In the genomic region with DNA sequence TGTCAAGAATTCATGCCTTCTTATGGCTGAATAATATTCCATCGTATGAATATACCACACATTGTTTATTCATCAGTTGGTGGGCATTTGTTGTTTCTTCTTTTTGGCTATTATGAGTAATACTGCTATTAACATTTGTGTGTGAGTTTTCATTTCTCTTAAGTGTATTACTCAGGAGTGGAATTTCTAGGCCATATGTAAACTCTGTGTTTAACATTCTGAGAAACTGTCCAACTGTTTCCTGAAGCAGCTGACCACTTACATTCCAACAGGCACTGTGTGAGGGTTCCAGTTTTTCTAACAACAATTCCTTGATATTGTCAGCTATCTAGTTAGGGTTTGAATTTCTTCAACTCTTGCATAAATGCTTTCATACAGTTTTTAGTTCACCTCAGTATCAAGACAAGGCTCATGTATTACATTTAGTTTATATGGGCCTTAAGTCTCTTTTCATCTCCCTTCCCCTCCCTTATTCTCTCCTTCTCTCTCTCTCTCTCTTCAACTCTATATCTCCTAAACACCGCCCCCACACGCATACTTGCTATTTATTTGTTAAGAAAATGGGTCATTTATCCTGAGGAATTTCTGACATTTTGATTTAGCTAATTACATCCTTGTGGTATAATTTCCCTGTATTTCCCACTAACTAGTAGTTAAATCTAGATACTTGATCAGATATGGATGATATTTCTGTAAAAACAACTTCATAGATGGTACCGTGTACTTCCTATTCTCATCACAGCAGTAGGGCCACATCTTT, we compare ENCODE assay signal across 21 cellular contexts.
DNase-seq lines count a peak whose midpoint lies in the region; ATAC-seq, FAIRE-seq and TF ChIP-seq lines count a peak whose summit lies in the region.
"Had no signal": no experiment of that assay in that cellular context is flagged by ENCODE, and none has a peak within 500 bp of the region (broad histone marks: within the 10 kb centered on the region; RNA-seq: fewer than 3 reads in every experiment).

No MANE protein-coding gene starts in this region.

- H3K9me3 ChIP-seq in IMR-90 (ENCODE audit: control insufficient read depth, insufficient read depth, low read length) (no peaks in the 10 kb centered on the region), endothelial cell of umbilical vein (replicated peaks; ENCODE audit: control insufficient read depth, insufficient read depth, low read length) (no peaks in the 10 kb centered on the region)
- H3K9me3 ChIP-seq: esophagus muscularis mucosa, neutrophil, Peyer's patch, right lobe of liver had no signal

- H3K27me3 Mint-ChIP-seq in natural killer cell (ENCODE audit: low read depth in 2 of 2): no peaks in the 10 kb centered on the region
- H3K27me3 Mint-ChIP-seq: activated CD4-positive, alpha-beta T cell treated with anti-CD3 and anti-CD28 coated beads, Interleukin-2, amount 10 ng/mL, durations not matched to agents 24 days and 14 days; activated naive CD4-positive, alpha-beta T cell treated with anti-CD3 and anti-CD28 coated beads, Interleukin-2, amount 50 U/mL, for 24 hours had no signal

- no peak overlapping the region; the same call in 1 of the 2 replicates for H3K4me2 ChIP-seq in IMR-90 (ENCODE audit: low read depth, low read length)
- no peak overlapping the region for H3K4me2 ChIP-seq in endothelial cell of umbilical vein (ENCODE audit: insufficient read depth, low read length)

- no peaks in the 10 kb centered on the region for H3K79me1 ChIP-seq in IMR-90 (ENCODE audit: low read depth in 1 of 2, low read length in 2 of 2)

- TF ChIP-seq CTCF in AG09319 (IDR thresholded peaks at IDR 0.05; ENCODE audit: low read depth, low read length) (no peak), IMR-90 (conservative IDR thresholded peaks at IDR 0.05; ENCODE audit: low read depth, low read length) (no peak), endothelial cell of umbilical vein (IDR thresholded peaks at IDR 0.05; ENCODE audit: extremely low read depth in 1 of 2, insufficient read depth in 1 of 2, low read depth in 1 of 2, low read length in 2 of 2) (no peak), natural killer cell (IDR thresholded peaks at IDR 0.05) (no peak)

- no peak overlapping the region for H4K8ac ChIP-seq in IMR-90 (ENCODE audit: low read depth in 2 of 2, low read length in 2 of 2)

- no peak overlapping the region for H3K4me3 Mint-ChIP-seq in natural killer cell
- H3K4me3 Mint-ChIP-seq: activated CD4-positive, alpha-beta T cell treated with anti-CD3 and anti-CD28 coated beads, Interleukin-2, amount 10 ng/mL, durations not matched to agents 24 days and 14 days; activated naive CD4-positive, alpha-beta T cell treated with anti-CD3 and anti-CD28 coated beads, Interleukin-2, amount 50 U/mL, for 24 hours; mesothelial cell of epicardium had no signal

- no peak overlapping the region for H4K5ac ChIP-seq in IMR-90 (ENCODE audit: low read depth, low read length)

- BruUV-seq in IMR-90 (replicated peaks; lab: Mats Ljungman, UMichigan) (no TSS peak), endothelial cell of umbilical vein (replicated peaks; lab: Mats Ljungman, UMichigan) (no TSS peak)

- WGBS in IMR-90 (ENCODE audit: extremely low coverage in 2 of 2, insufficient read length in 1 of 2), 2 experiments: 95% methylated on average over 2 of the region's 4 CpGs; no CpG with 5 or more reads in 1 of the 2 experiments

- peaks cover 8% of the 10 kb centered on the region for H3K36me3 Mint-ChIP-seq in natural killer cell

- ATAC-seq in IMR-90 (ENCODE audit: low read depth): peak; percentile 96
- no peak for ATAC-seq in natural killer cell
- ATAC-seq: right lobe of liver had no signal

- H3K4me1 ChIP-seq in IMR-90 (ENCODE audit: control insufficient read depth, insufficient read depth, low read length) (no peaks in the 10 kb centered on the region; the same call in 1 of the 2 replicates), endothelial cell of umbilical vein (ENCODE audit: control insufficient read depth, extremely low read depth, insufficient read depth, low read length) (peaks cover 22% of the 10 kb centered on the region)
- H3K4me1 ChIP-seq: esophagus muscularis mucosa, Peyer's patch, right lobe of liver had no signal

- no peak overlapping the region for H3K9ac ChIP-seq in IMR-90 (ENCODE audit: low read depth, low read length)
- no peak overlapping the region for H3K9ac ChIP-seq in endothelial cell of umbilical vein (replicated peaks; ENCODE audit: extremely low read depth, insufficient read depth, low read length)

- no peak overlapping the region for H3K18ac ChIP-seq in IMR-90 (ENCODE audit: low read depth, low read length)

- no peak overlapping the region for H2AK9ac ChIP-seq in IMR-90 (replicated peaks; ENCODE audit: low read depth, low read length, poor library complexity)

- no peaks in the 10 kb centered on the region for H3K9me3 Mint-ChIP-seq in natural killer cell
- H3K9me3 Mint-ChIP-seq: activated CD4-positive, alpha-beta T cell treated with anti-CD3 and anti-CD28 coated beads, Interleukin-2, amount 10 ng/mL, durations not matched to agents 24 days and 14 days; activated naive CD4-positive, alpha-beta T cell treated with anti-CD3 and anti-CD28 coated beads, Interleukin-2, amount 50 U/mL, for 24 hours had no signal

- 0 out of 2 replicates have a peak, but pooled peaks cover 4% of the 10 kb centered on the region for H3K9me1 ChIP-seq in IMR-90 (ENCODE audit: insufficient read depth, low read length)
- H3K9me1 ChIP-seq in endothelial cell of umbilical vein (replicated peaks; ENCODE audit: control insufficient read depth, extremely low read depth, insufficient read depth, low read length): no peaks in the 10 kb centered on the region

- in situ Hi-C loops in IMR-90 (cut with MboI; ENCODE audit: low sequenced_read_pairs): no loop called here

- no peak overlapping the region for H2AK5ac ChIP-seq in IMR-90 (ENCODE audit: low read depth, low read length)

- H3K56ac ChIP-seq in IMR-90 (ENCODE audit: extremely low read depth, insufficient read depth, low read length): no peak overlapping the region

- no peaks in the 10 kb centered on the region for H3K79me2 ChIP-seq in endothelial cell of umbilical vein (ENCODE audit: control insufficient read depth, insufficient read depth, low read length)

- no peak for FAIRE-seq in endothelial cell of umbilical vein (lab: Jason Lieb, UNC)
- FAIRE-seq: bronchial epithelial cell, GM12891 had no signal

- H4K91ac ChIP-seq in IMR-90 (ENCODE audit: insufficient read depth, low read depth, low read length): no peak overlapping the region

- no peaks in the 10 kb centered on the region for H3K27me3 ChIP-seq in IMR-90 (ENCODE audit: control insufficient read depth, insufficient read depth, low read length)
- no peaks in the 10 kb centered on the region for H3K27me3 ChIP-seq in endothelial cell of umbilical vein (ENCODE audit: control insufficient read depth in 2 of 2, insufficient read depth in 2 of 2, low read length in 2 of 2)
- H3K27me3 ChIP-seq: esophagus muscularis mucosa, neutrophil, Peyer's patch, right lobe of liver had no signal

- TF ChIP-seq RAD21 in IMR-90 (IDR thresholded peaks at IDR 0.05; ENCODE audit: low read length): no peak

- intact Hi-C loops in IMR-90 (cut with micrococcal nuclease) (no loop called here), endothelial cell of umbilical vein (cut with micrococcal nuclease) (loop anchor here (5.0 to 10.0 kb wide), 4 partner anchors 43 to 265 kb away; partner anchors contain the start of gene UGDH), natural killer cell (cut with micrococcal nuclease) (no loop called here)

- H3K36me3 ChIP-seq in IMR-90 (ENCODE audit: control insufficient read depth, insufficient read depth, low read length) (no peaks in the 10 kb centered on the region), endothelial cell of umbilical vein (ENCODE audit: control insufficient read depth in 2 of 2, extremely low read depth in 1 of 2, insufficient read depth in 2 of 2, low read length in 2 of 2) (no peaks in the 10 kb centered on the region)
- H3K36me3 ChIP-seq: neutrophil had no signal

- no peak overlapping the region for H2BK120ac ChIP-seq in IMR-90 (ENCODE audit: low read depth, low read length)

- H3K14ac ChIP-seq in IMR-90 (replicated peaks; ENCODE audit: low read depth, low read length): no peak overlapping the region

- H2BK20ac ChIP-seq in IMR-90 (ENCODE audit: low read depth, low read length): peak overlapping the region; percentile 18; the same call in 1 of the 2 replicates

- H2BK5ac ChIP-seq in IMR-90 (ENCODE audit: low read depth, low read length, poor library complexity, severe bottlenecking): peak overlapping the region; percentile 91

- H3K23ac ChIP-seq in IMR-90 (ENCODE audit: low read depth, low read length): no peak overlapping the region

- DNase-seq in AG09319 (ENCODE audit: extremely low read depth, low read depth) (peak; percentile 14), IMR-90 (peak; percentile 86), endothelial cell of umbilical vein (ENCODE audit: low read depth, low spot score) (peak; percentile 68), myocyte (ENCODE audit: low read depth) (peak; percentile 6), natural killer cell (no peak), NCI-H1694 (lab: John Stamatoyannopoulos, UW) (no peak), NCI-H1436 (lab: John Stamatoyannopoulos, UW) (no peak)
- no peak for DNase-seq in NK-92 treated with Interleukin-12 subunit alpha and Interleukin-12 subunit beta, amount 100 ng/mL, for 24 hours (lab: John Stamatoyannopoulos, UW)
- DNase-seq: activated CD4-positive, alpha-beta T cell treated with anti-CD3 and anti-CD28 coated beads, Interleukin-2, amount 10 ng/mL, durations not matched to agents 24 days and 14 days; activated T-cell treated with anti-CD3 and anti-CD28 coated beads, Interleukin-2, amount 50 U/mL, for 1 hour; hypothalamus; NCI-H82; Peyer's patch; right lobe of liver; stimulated activated CD4-positive, alpha-beta T cell treated with anti-CD3 and anti-CD28 coated beads, Interleukin-1b, Interleukin-23, amount 100 ng/mL, for 48 hours had no signal

- no peak overlapping the region for H3K4ac ChIP-seq in IMR-90 (ENCODE audit: low read depth, low read length)

- H3K27ac ChIP-seq in IMR-90 (ENCODE audit: insufficient read depth, low read length): no peak overlapping the region
- H3K27ac ChIP-seq in endothelial cell of umbilical vein (ENCODE audit: insufficient read depth, low read depth, low read length): no peak overlapping the region
- H3K27ac ChIP-seq: esophagus muscularis mucosa, neutrophil, Peyer's patch, right lobe of liver had no signal

- TF ChIP-seq POLR2A in IMR-90 (IDR thresholded peaks at IDR 0.05; ENCODE audit: low read depth, low read length) (no peak), endothelial cell of umbilical vein (IDR thresholded peaks at IDR 0.05; ENCODE audit: low read depth, low read length) (no peak)

- H3K4me3 ChIP-seq in IMR-90 (ENCODE audit: insufficient read depth, low read depth, low read length) (no peak overlapping the region), endothelial cell of umbilical vein (replicated peaks in 1 of 3; ENCODE audit: insufficient read depth in 1 of 3, low read depth in 1 of 3, low read length in 3 of 3) (no peak overlapping the region)
- H3K4me3 ChIP-seq: esophagus muscularis mucosa, Peyer's patch, right lobe of liver had no signal

- no peaks in the 10 kb centered on the region for H4K20me1 ChIP-seq in IMR-90 (ENCODE audit: insufficient read depth, low read length)
- no peaks in the 10 kb centered on the region for H4K20me1 ChIP-seq in endothelial cell of umbilical vein (replicated peaks; ENCODE audit: control insufficient read depth, extremely low read depth, insufficient read depth, low read length)

- dilution Hi-C loops in IMR-90 (cut with HindIII; ENCODE audit: low sequenced_read_pairs, unreplicated experiment): no loop called here
- dilution Hi-C loops in endothelial cell of umbilical vein (cut with MboI; ENCODE audit: extremely low pct_ligation_motif_present, low sequenced_read_pairs): no loop called here

- POLR2A ChIA-PET in IMR-90 (lab: Charles Lee; ENCODE audit: unreplicated experiment) (interaction anchor here (0.6 to 1.0 kb wide), 2 partner anchors 18 to 197 kb away, joined by 3 read pairs; no protein-coding TSS in a partner anchor), endothelial cell of umbilical vein (lab: Charles Lee) (no interaction called here)

- H2AFZ ChIP-seq in IMR-90 (replicated peaks; ENCODE audit: low read length, poor library complexity) (no peak overlapping the region), endothelial cell of umbilical vein (ENCODE audit: low read depth, low read length) (no peak overlapping the region)

- H2BK15ac ChIP-seq in IMR-90 (ENCODE audit: low read depth, low read length): no peak overlapping the region

- CTCF ChIA-PET in IMR-90 (lab: Yijun Ruan, JAX) (no interaction called here), endothelial cell of umbilical vein (lab: Charles Lee) (no interaction called here)

- no peak overlapping the region for H3K27ac Mint-ChIP-seq in natural killer cell
- H3K27ac Mint-ChIP-seq: activated CD4-positive, alpha-beta T cell treated with anti-CD3 and anti-CD28 coated beads, Interleukin-2, amount 10 ng/mL, durations not matched to agents 24 days and 14 days; activated naive CD4-positive, alpha-beta T cell treated with anti-CD3 and anti-CD28 coated beads, Interleukin-2, amount 50 U/mL, for 24 hours; mesothelial cell of epicardium had no signal

- H3K4me1 Mint-ChIP-seq in natural killer cell: no peaks in the 10 kb centered on the region
- H3K4me1 Mint-ChIP-seq: activated CD4-positive, alpha-beta T cell treated with anti-CD3 and anti-CD28 coated beads, Interleukin-2, amount 10 ng/mL, durations not matched to agents 24 days and 14 days; activated naive CD4-positive, alpha-beta T cell treated with anti-CD3 and anti-CD28 coated beads, Interleukin-2, amount 50 U/mL, for 24 hours had no signal

Comparison
In these comparisons a context has a peak if more than half of its experiments do, and no peak if none do; other contexts are left out.
1. DNase-seq: peak in AG09319 (single experiment), IMR-90 (single experiment), endothelial cell of umbilical vein (single experiment) and myocyte (single experiment); none in natural killer cell (single experiment), NCI-H1694 (single experiment), NK-92 treated with Interleukin-12 subunit alpha and Interleukin-12 subunit beta, amount 100 ng/mL, for 24 hours (single experiment) and NCI-H1436 (single experiment).